ENCODE assay signal across 17 cellular contexts in genomic region chr3:2896281-2896967, GRCh38.
DNase-seq lines count a peak whose midpoint lies in the region; FAIRE-seq and TF ChIP-seq lines count a peak whose summit lies in the region.
"Had no signal": no experiment of that assay in that cellular context is flagged by ENCODE, and none has a peak within 500 bp of the region (broad histone marks: within the 10 kb centered on the region; RNA-seq: fewer than 3 reads in every experiment).

No MANE protein-coding gene starts in this region.

- H3K9me3 ChIP-seq in small intestine (ENCODE audit: control insufficient read depth, low read depth) (no peaks in the 10 kb centered on the region), colonic mucosa (no peaks in the 10 kb centered on the region)
- H3K9me3 ChIP-seq: BLaER1 treated with 17β-estradiol and CSF1 and Interleukin-3, amounts not matched to agents 10 nM and 100 nM had no signal

- no peak for TF ChIP-seq CTCF in colonic mucosa (IDR thresholded peaks at IDR 0.05)

- WGBS in small intestine, 3 donors: 69 to 78% (median 77%) methylated on average over 4 of the region's 4 CpGs

- H3K36me3 ChIP-seq in small intestine (ENCODE audit: control insufficient read depth in 2 of 2, insufficient read depth in 2 of 2, low read length in 2 of 2) (no peaks in the 10 kb centered on the region), colonic mucosa (no peaks in the 10 kb centered on the region)
- H3K36me3 ChIP-seq: BLaER1 treated with 17β-estradiol and CSF1 and Interleukin-3, amounts not matched to agents 10 nM and 100 nM had no signal

- H3K9ac ChIP-seq in colonic mucosa (ENCODE audit: low read depth in 2 of 2, low read length in 2 of 2): no peak overlapping the region
- H3K9ac ChIP-seq: BLaER1 treated with 17β-estradiol and CSF1 and Interleukin-3, amounts not matched to agents 10 nM and 100 nM; GM23248 had no signal

- no peaks in the 10 kb centered on the region for H3K4me1 ChIP-seq in small intestine (ENCODE audit: control insufficient read depth in 2 of 2, insufficient read depth in 1 of 2, low read depth in 1 of 2, low read length in 1 of 2)
- no peaks in the 10 kb centered on the region for H3K4me1 ChIP-seq in colonic mucosa
- H3K4me1 ChIP-seq: BLaER1 treated with 17β-estradiol and CSF1 and Interleukin-3, amounts not matched to agents 10 nM and 100 nM had no signal

- FAIRE-seq in small intestine (lab: Jason Lieb, UNC): no peak
- FAIRE-seq: GM12878, H54 had no signal

- H3K27me3 ChIP-seq in small intestine (ENCODE audit: control insufficient read depth in 2 of 2, insufficient read depth in 2 of 2, low read length in 2 of 2) (no peaks in the 10 kb centered on the region), colonic mucosa (no peaks in the 10 kb centered on the region)
- H3K27me3 ChIP-seq: BLaER1 treated with 17β-estradiol and CSF1 and Interleukin-3, amounts not matched to agents 10 nM and 100 nM had no signal

- no peak overlapping the region for H3K27ac ChIP-seq in small intestine (ENCODE audit: low read depth in 1 of 2, low read length in 1 of 2)
- H3K27ac ChIP-seq in colonic mucosa: no peak overlapping the region
- H3K27ac ChIP-seq: BLaER1 treated with 17β-estradiol and CSF1 and Interleukin-3, amounts not matched to agents 10 nM and 100 nM; GM23248; HL-60 had no signal

- DNase-seq in A172 (ENCODE audit: low spot score): peak; percentile 45
- peak; percentile 26 for DNase-seq in HuH-7 (ENCODE audit: low spot score)
- peak; percentile 15 for DNase-seq in mucosa of gallbladder (ENCODE audit: low spot score)
- peak; percentile 1 for DNase-seq in small intestine
- no peak for DNase-seq in effector CD8-positive, alpha-beta T cell (lab: John Stamatoyannopoulos, UW)
- no peak for DNase-seq in colonic mucosa
- DNase-seq in activated effector memory CD4-positive, alpha-beta T cell treated with anti-CD3 and anti-CD28 coated beads, Interleukin-2, amount 50 U/mL, for 16 hours: no peak
- DNase-seq: 8988T; ACHN; Calu3; CD4-positive, CD25-positive, alpha-beta regulatory T cell; DMS 273 treated with DMSO at 0.1 percent for 48 hours; GM23248 had no signal

- intact Hi-C loops in colonic mucosa (cut with DNase I): no loop called here

- H3K4me3 ChIP-seq in small intestine (ENCODE audit: low read depth in 1 of 2, low read length in 2 of 2): no peak overlapping the region
- H3K4me3 ChIP-seq in colonic mucosa: no peak overlapping the region
- H3K4me3 ChIP-seq: BLaER1 treated with 17β-estradiol and CSF1 and Interleukin-3, amounts not matched to agents 10 nM and 100 nM; GM12878; GM23248 had no signal

Comparison
In these comparisons a context has a peak if more than half of its experiments do, and no peak if none do; other contexts are left out.
1. DNase-seq: peak in A172 (single experiment), HuH-7 (single experiment), mucosa of gallbladder (single experiment) and small intestine (single experiment); none in effector CD8-positive, alpha-beta T cell (single experiment), colonic mucosa (single experiment) and activated effector memory CD4-positive, alpha-beta T cell treated with anti-CD3 and anti-CD28 coated beads, Interleukin-2, amount 50 U/mL, for 16 hours (single experiment).